ENCODE assay signal across 18 cellular contexts in the genomic region with DNA sequence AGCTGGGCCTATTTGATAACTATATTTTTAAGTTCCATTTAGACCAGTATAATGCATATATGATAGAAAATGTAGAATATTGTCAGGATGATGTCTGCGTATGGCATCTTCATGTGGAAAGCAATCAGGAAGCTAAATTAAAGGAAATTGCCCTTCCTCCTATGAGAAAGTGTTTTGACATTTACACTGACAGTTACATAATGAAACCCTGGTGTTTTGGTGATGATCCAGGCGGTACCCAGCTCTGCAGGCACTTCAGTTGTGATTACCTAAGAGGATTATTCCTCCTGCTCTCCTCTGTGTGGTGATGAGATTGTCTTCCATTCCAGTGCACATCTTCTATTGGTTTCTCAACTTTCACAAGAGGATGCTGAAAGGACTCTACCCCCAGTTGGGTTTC.
DNase-seq lines count a peak whose midpoint lies in the region; ATAC-seq lines count a peak whose summit lies in the region.
"Had no signal": no experiment of that assay in that cellular context is flagged by ENCODE, and none has a peak within 500 bp of the region (broad histone marks: within the 10 kb centered on the region; RNA-seq: fewer than 3 reads in every experiment).

No MANE protein-coding gene starts in this region.

- peaks cover 0 to 12% of the 10 kb centered on the region in 2 donors for H3K4me1 ChIP-seq in neuronal stem cell (ENCODE audit: control insufficient read depth in 2 of 2, insufficient read depth in 1 of 2, low read depth in 1 of 2, low read length in 2 of 2)
- H3K4me1 ChIP-seq: A549, Caco-2 had no signal

- no peak overlapping the region for H4K8ac ChIP-seq in neuronal stem cell (ENCODE audit: low read depth, low read length)

- H3K4me2 ChIP-seq in neuronal stem cell (ENCODE audit: insufficient read depth, low read length, poor library complexity, severe bottlenecking) = no peak overlapping the region
- H3K4me2 ChIP-seq: A549 had no signal

- H3K23ac ChIP-seq in neuronal stem cell (ENCODE audit: low read depth, low read length, poor library complexity) = no peak overlapping the region

- H3K36me3 ChIP-seq in neuronal stem cell (replicated peaks in 1 of 2; ENCODE audit: control insufficient read depth in 2 of 2, insufficient read depth in 2 of 2, low read length in 2 of 2) = no peaks in the 10 kb centered on the region

- no peak overlapping the region for H2AFZ ChIP-seq in neuronal stem cell (ENCODE audit: low read length)

- H3K9me3 ChIP-seq in neuronal stem cell (replicated peaks in 1 of 2; ENCODE audit: control insufficient read depth in 2 of 2, insufficient read depth in 1 of 2, low read depth in 1 of 2, low read length in 2 of 2) = no peaks in the 10 kb centered on the region
- H3K9me3 ChIP-seq: A549, Caco-2 had no signal

- in situ Hi-C loops in G401 (cut with HindIII; ENCODE audit: low sequenced_read_pairs) = no loop called here

- no peak overlapping the region for H2BK5ac ChIP-seq in neuronal stem cell (ENCODE audit: low read length)

- no peak overlapping the region for H3K18ac ChIP-seq in neuronal stem cell (ENCODE audit: low read length)

- WGBS in neuronal stem cell (ENCODE audit: extremely low coverage in 2 of 2, insufficient read length in 2 of 2, insufficient replicate concordance in 1 of 2), 2 donors = no CpG with 5 or more reads among the region's 2 CpGs

- no peak for ATAC-seq in stimulated activated naive CD8-positive, alpha-beta T cell treated with anti-CD3 and anti-CD28 coated beads, Interleukin-15, Interleukin-2, amounts not matched to agents 100 U/mL and 50 U/mL, for 24 hours
- no peak for ATAC-seq in GM21390 (IDR thresholded peaks at IDR 0.05; ENCODE audit: unreplicated experiment)
- ATAC-seq: A549, HepG2 had no signal

- DNase-seq in NCI-H345 (lab: John Stamatoyannopoulos, UW) (peak; percentile 1), NCI-H345 treated with DMSO at 0.1 percent for 48 hours (lab: John Stamatoyannopoulos, UW; ENCODE audit: unreplicated experiment) (no peak), G401 (ENCODE audit: low spot score) (peak; percentile 30), cerebellar cortex (ENCODE audit: low spot score) (peak; percentile 27), neuronal stem cell (ENCODE audit: low spot score) (peak; percentile 36), activated gamma-delta T cell (lab: John Stamatoyannopoulos, UW) (no peak)
- no peak for DNase-seq in stimulated activated naive CD8-positive, alpha-beta T cell treated with anti-CD3 and anti-CD28 coated beads, Interleukin-15, Interleukin-2, amounts not matched to agents 100 U/mL and 50 U/mL, for 24 hours
- DNase-seq: AML-193; Caco-2; CD4-positive, alpha-beta T cell; DMS79 treated with DMSO at 0.1 percent for 48 hours; GOT3; H7 had no signal

- no peak overlapping the region for H2AK5ac ChIP-seq in neuronal stem cell (ENCODE audit: low read depth, low read length)

- H3K27ac ChIP-seq in neuronal stem cell (replicated peaks; ENCODE audit: low read length) = no peak overlapping the region
- H3K27ac ChIP-seq: 22Rv1, A549, C4-2B had no signal

- H3K4ac ChIP-seq in neuronal stem cell (ENCODE audit: low read length) = no peak overlapping the region

- H4K91ac ChIP-seq in neuronal stem cell (ENCODE audit: low read depth, low read length, poor library complexity) = no peak overlapping the region

- no peaks in the 10 kb centered on the region for H3K79me1 ChIP-seq in neuronal stem cell (ENCODE audit: low read depth, low read length)

- no peak overlapping the region for H3K9ac ChIP-seq in neuronal stem cell (ENCODE audit: low read depth, low read length, poor library complexity)

- no peak overlapping the region for H2BK15ac ChIP-seq in neuronal stem cell (ENCODE audit: low read length)

- no peak overlapping the region for H3K14ac ChIP-seq in neuronal stem cell (ENCODE audit: low read length)

- no peaks in the 10 kb centered on the region for H3K27me3 ChIP-seq in neuronal stem cell (ENCODE audit: control insufficient read depth in 3 of 3, insufficient read depth in 3 of 3, low read depth in 1 of 3, low read length in 3 of 3)

- no peak overlapping the region for H3K4me3 ChIP-seq in neuronal stem cell (ENCODE audit: low read length in 2 of 2)
- H3K4me3 ChIP-seq: A549 had no signal

- H2BK12ac ChIP-seq in neuronal stem cell (ENCODE audit: low read length) = no peak overlapping the region

- H2BK120ac ChIP-seq in neuronal stem cell (ENCODE audit: low read depth, low read length) = no peak overlapping the region

Comparison
In these comparisons a context has a peak if more than half of its experiments do, and no peak if none do; other contexts are left out.
1. DNase-seq: peak in NCI-H345 (single experiment), G401 (single experiment), cerebellar cortex (single experiment) and neuronal stem cell (single experiment); none in NCI-H345 treated with DMSO at 0.1 percent for 48 hours (single experiment), stimulated activated naive CD8-positive, alpha-beta T cell treated with anti-CD3 and anti-CD28 coated beads, Interleukin-15, Interleukin-2, amounts not matched to agents 100 U/mL and 50 U/mL, for 24 hours (single experiment) and activated gamma-delta T cell (single experiment).